Comparison of ENCODE assay signal across 1 cellular context in genomic region chrX:152958524-152959465, GRCh38.
TF ChIP-seq lines count a peak whose summit lies in the region.

No MANE protein-coding gene starts in this region.

TF ChIP-seq in H1, 55 proteins besides CTCF, POLR2A, EP300 and RAD21 (continued from another document):
- TF ChIP-seq E2F6 (IDR thresholded peaks at IDR 0.05) (peak; percentile 80), USF2 (IDR thresholded peaks at IDR 0.05; ENCODE audit: low read length) (no peak), CBX5 (IDR thresholded peaks at IDR 0.05; ENCODE audit: low read depth, low read length) (no peak), TBP (IDR thresholded peaks at IDR 0.05; ENCODE audit: low read depth, low read length) (no peak), CHD1 (IDR thresholded peaks at IDR 0.05; ENCODE audit: low read depth, low read length) (no peak), YY1 (IDR thresholded peaks at IDR 0.05; ENCODE audit: low read depth, low read length) (peak; percentile 98), SP2 (IDR thresholded peaks at IDR 0.05; ENCODE audit: low read length) (no peak), SIN3A (conservative IDR thresholded peaks at IDR 0.05 in 1 of 2, IDR thresholded peaks at IDR 0.05 in 1 of 2; ENCODE audit: low read depth in 1 of 2, low read length in 2 of 2) (no peak), BCL11A (IDR thresholded peaks at IDR 0.05; ENCODE audit: low read depth in 2 of 2, low read length in 2 of 2) (no peak), CBX8 (IDR thresholded peaks at IDR 0.05; ENCODE audit: borderline replicate concordance, low read depth, low read length) (no peak), RXRA (IDR thresholded peaks at IDR 0.05; ENCODE audit: insufficient read depth, low read depth, low read length) (no peak), GTF2F1 (IDR thresholded peaks at IDR 0.05; ENCODE audit: borderline replicate concordance, low read depth, low read length) (no peak), FOSL1 (IDR thresholded peaks at IDR 0.05; ENCODE audit: insufficient read depth, low read depth, low read length) (no peak), TAF7 (optimal IDR thresholded peaks at IDR 0.05; ENCODE audit: borderline replicate concordance, low read depth, low read length) (no peak), SIRT6 (IDR thresholded peaks at IDR 0.05; ENCODE audit: low read length) (no peak), TCF12 (IDR thresholded peaks at IDR 0.05; ENCODE audit: low read depth, low read length) (no peak), SAP30 (IDR thresholded peaks at IDR 0.05; ENCODE audit: insufficient read depth, insufficient replicate concordance, low read length) (no peak), ATF2 (IDR thresholded peaks at IDR 0.05; ENCODE audit: low read length) (no peak), HDAC2 (IDR thresholded peaks at IDR 0.05; ENCODE audit: borderline replicate concordance in 1 of 2, low read depth in 2 of 2, low read length in 2 of 2) (no peak), MAX (IDR thresholded peaks at IDR 0.05) (peak; percentile 77), NRF1 (IDR thresholded peaks at IDR 0.05; ENCODE audit: low read depth, low read length) (peak; percentile 47), JUND (IDR thresholded peaks at IDR 0.05; ENCODE audit: low read length) (no peak), SP1 (IDR thresholded peaks at IDR 0.05; ENCODE audit: low read depth, low read length) (no peak), CHD2 (IDR thresholded peaks at IDR 0.05; ENCODE audit: low read length) (no peak), TAF1 (IDR thresholded peaks at IDR 0.05; ENCODE audit: low read depth, low read length) (peak; percentile 41; the same call in 1 of the 2 replicates), BRCA1 (IDR thresholded peaks at IDR 0.05; ENCODE audit: low read depth, low read length) (no peak), POLR2AphosphoS5 (IDR thresholded peaks at IDR 0.05; ENCODE audit: low read depth, low read length) (no peak), HDAC6 (IDR thresholded peaks at IDR 0.05; ENCODE audit: low read depth, low read length) (no peak), ZNF274 (IDR thresholded peaks at IDR 0.05; ENCODE audit: borderline replicate concordance, extremely low read depth, low read length) (no peak), EGR1 (IDR thresholded peaks at IDR 0.05; ENCODE audit: borderline replicate concordance, low read depth, low read length) (no peak), POU5F1 (IDR thresholded peaks at IDR 0.05; ENCODE audit: low read depth, low read length) (no peak), TEAD4 (IDR thresholded peaks at IDR 0.05; ENCODE audit: low read depth, low read length) (peak; percentile 76), CHD7 (IDR thresholded peaks at IDR 0.05; ENCODE audit: insufficient replicate concordance, low read length) (no peak), BACH1 (IDR thresholded peaks at IDR 0.05; ENCODE audit: low read length) (no peak), KDM5A (IDR thresholded peaks at IDR 0.05; ENCODE audit: low read length) (peak; percentile 72), ASH2L (IDR thresholded peaks at IDR 0.05; ENCODE audit: low read length) (no peak), RNF2 (IDR thresholded peaks at IDR 0.05; ENCODE audit: borderline replicate concordance, low read depth, low read length, missing control alignments, poor library complexity, severe bottlenecking) (no peak), KDM4A (IDR thresholded peaks at IDR 0.05; ENCODE audit: low read depth, low read length, severe bottlenecking) (peak; percentile 49), RBBP5 (IDR thresholded peaks at IDR 0.05; ENCODE audit: borderline replicate concordance, low read depth, low read length) (no peak), GABPA (IDR thresholded peaks at IDR 0.05; ENCODE audit: borderline replicate concordance, insufficient read depth, low read length) (no peak), KDM1A (IDR thresholded peaks at IDR 0.05; ENCODE audit: borderline replicate concordance, low read length) (no peak), ATF3 (IDR thresholded peaks at IDR 0.05; ENCODE audit: insufficient read depth, low read depth, low read length) (no peak), NANOG (IDR thresholded peaks at IDR 0.05; ENCODE audit: insufficient read depth, low read depth, low read length, poor library complexity, severe bottlenecking) (no peak), SP4 (IDR thresholded peaks at IDR 0.05; ENCODE audit: low read length) (peak; percentile 56; the same call in 1 of the 2 replicates)
TF ChIP-seq in H1: peak in this region for 9.
